ENCODE assay signal across 1 cellular context in the genomic region with DNA sequence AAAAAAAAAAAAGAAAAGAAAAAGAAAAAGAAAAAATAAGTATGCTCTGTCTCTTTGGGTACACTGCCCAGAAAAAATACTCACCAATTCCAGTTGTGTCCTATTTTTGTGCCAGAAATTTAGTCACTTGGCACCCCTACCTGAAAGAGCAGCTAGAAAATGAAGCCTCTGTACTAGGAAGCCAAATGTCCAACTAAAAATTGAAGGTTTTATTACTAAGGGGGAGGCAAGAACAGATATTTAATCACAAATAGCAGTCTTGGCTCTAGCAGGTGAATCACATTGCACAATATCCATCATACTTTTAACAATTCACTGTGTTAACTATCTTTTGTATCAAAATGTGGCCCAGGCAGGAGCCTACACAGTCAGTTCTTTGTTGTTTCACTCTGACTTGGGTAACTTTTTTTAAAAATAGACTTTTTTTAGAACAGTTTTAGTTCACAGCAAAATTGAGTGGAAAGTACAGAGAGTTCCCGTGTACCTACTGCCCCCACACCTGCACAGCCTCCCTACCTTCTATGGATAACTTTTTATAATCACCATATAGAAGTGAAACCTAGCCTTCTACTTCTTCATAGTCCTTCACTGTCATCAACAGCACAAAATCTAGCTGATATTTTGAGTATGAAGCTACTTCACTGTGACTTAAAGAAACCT.
TF ChIP-seq lines count a peak whose summit lies in the region.

No MANE protein-coding gene starts in this region.

TF ChIP-seq in GM12878, 131 proteins besides CTCF, POLR2A, EP300 and RAD21:
- TF ChIP-seq POLR2AphosphoS5 (IDR thresholded peaks at IDR 0.05; ENCODE audit: low read length) (no peak), IKZF2 (IDR thresholded peaks at IDR 0.05) (peak in 1 of 2 experiments; percentile 8; a peak in 1 of 4 replicates), JUND (IDR thresholded peaks at IDR 0.05; ENCODE audit: low read depth, low read length) (no peak), CEBPB (IDR thresholded peaks at IDR 0.05; ENCODE audit: borderline replicate concordance in 1 of 2, low read depth in 2 of 2, low read length in 2 of 2) (peak in 1 of 2 experiments; percentile 26; a peak in 1 of 4 replicates), MXI1 (IDR thresholded peaks at IDR 0.05; ENCODE audit: low read depth, low read length) (no peak), MEF2A (IDR thresholded peaks at IDR 0.05; ENCODE audit: insufficient read depth, low read depth, low read length) (peak; percentile 91), NFXL1 (IDR thresholded peaks at IDR 0.05; ENCODE audit: borderline replicate concordance) (no peak), CREM (IDR thresholded peaks at IDR 0.05; ENCODE audit: low read depth) (peak; percentile 41; the same call in 1 of the 2 replicates), SRF (IDR thresholded peaks at IDR 0.05; ENCODE audit: low read depth in 2 of 2, low read length in 2 of 2) (peak in 1 of 2 experiments; percentile 70; a peak in 1 of 4 replicates), IRF4 (IDR thresholded peaks at IDR 0.05; ENCODE audit: low read depth, low read length) (no peak), NFIC (IDR thresholded peaks at IDR 0.05; ENCODE audit: low read depth, low read length) (peak; percentile 72), GABPA (IDR thresholded peaks at IDR 0.05; ENCODE audit: low read depth) (no peak), HSF1 (IDR thresholded peaks at IDR 0.05; ENCODE audit: low read depth, low read length) (no peak), SUPT20H (IDR thresholded peaks at IDR 0.05; ENCODE audit: borderline replicate concordance, control insufficient read depth, low read depth, low read length) (no peak), E2F8 (IDR thresholded peaks at IDR 0.05; ENCODE audit: low read depth, partially characterized antibody) (no peak), TARDBP (IDR thresholded peaks at IDR 0.05; ENCODE audit: borderline replicate concordance) (no peak), HDGF (IDR thresholded peaks at IDR 0.05) (no peak), KDM1A (IDR thresholded peaks at IDR 0.05; ENCODE audit: borderline replicate concordance) (no peak), MTA3 (IDR thresholded peaks at IDR 0.05; ENCODE audit: borderline replicate concordance, low read length) (peak; percentile 49; the same call in 1 of the 2 replicates), RUNX3 (IDR thresholded peaks at IDR 0.05; ENCODE audit: low read length) (no peak), EGR1 (IDR thresholded peaks at IDR 0.05; ENCODE audit: borderline replicate concordance in 1 of 2, low read depth in 2 of 2, low read length in 2 of 2) (no peak), MEF2B (IDR thresholded peaks at IDR 0.05; ENCODE audit: partially characterized antibody, poor library complexity, severe bottlenecking) (peak; percentile 21), ESRRA (IDR thresholded peaks at IDR 0.05; ENCODE audit: low read length) (no peak), BCL3 (IDR thresholded peaks at IDR 0.05; ENCODE audit: borderline replicate concordance, insufficient read depth, low read depth, low read length, poor library complexity, severe bottlenecking) (no peak), FOXM1 (IDR thresholded peaks at IDR 0.05; ENCODE audit: low read depth, low read length) (peak; percentile 49; the same call in 1 of the 2 replicates), LARP7 (IDR thresholded peaks at IDR 0.05) (no peak), PBX3 (IDR thresholded peaks at IDR 0.05; ENCODE audit: insufficient replicate concordance, low read depth, low read length) (no peak), RELB (IDR thresholded peaks at IDR 0.05; ENCODE audit: low read depth) (peak; percentile 20; the same call in 1 of the 2 replicates)
- TF ChIP-seq, protein P1, sequence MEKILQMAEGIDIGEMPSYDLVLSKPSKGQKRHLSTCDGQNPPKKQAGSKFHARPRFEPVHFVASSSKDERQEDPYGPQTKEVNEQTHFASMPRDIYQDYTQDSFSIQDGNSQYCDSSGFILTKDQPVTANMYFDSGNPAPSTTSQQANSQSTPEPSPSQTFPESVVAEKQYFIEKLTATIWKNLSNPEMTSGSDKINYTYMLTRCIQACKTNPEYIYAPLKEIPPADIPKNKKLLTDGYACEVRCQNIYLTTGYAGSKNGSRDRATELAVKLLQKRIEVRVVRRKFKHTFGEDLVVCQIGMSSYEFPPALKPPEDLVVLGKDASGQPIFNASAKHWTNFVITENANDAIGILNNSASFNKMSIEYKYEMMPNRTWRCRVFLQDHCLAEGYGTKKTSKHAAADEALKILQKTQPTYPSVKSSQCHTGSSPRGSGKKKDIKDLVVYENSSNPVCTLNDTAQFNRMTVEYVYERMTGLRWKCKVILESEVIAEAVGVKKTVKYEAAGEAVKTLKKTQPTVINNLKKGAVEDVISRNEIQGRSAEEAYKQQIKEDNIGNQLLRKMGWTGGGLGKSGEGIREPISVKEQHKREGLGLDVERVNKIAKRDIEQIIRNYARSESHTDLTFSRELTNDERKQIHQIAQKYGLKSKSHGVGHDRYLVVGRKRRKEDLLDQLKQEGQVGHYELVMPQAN (conservative IDR thresholded peaks at IDR 0.05): no peak
